Comparison of ENCODE assay signal across 22 cellular contexts in genomic region chr9:117304613-117305012, GRCh38.
"Had no signal": no experiment of that assay in that cellular context is flagged by ENCODE, and none has a peak within 500 bp of the region (broad histone marks: within the 10 kb centered on the region; RNA-seq: fewer than 3 reads in every experiment).

No MANE protein-coding gene starts in this region.

- H3K36me3 ChIP-seq: colonic mucosa, esophagus muscularis mucosa, gastroesophageal sphincter, heart right ventricle, lower lobe of right lung, prostate gland, sigmoid colon, spleen, tibial artery had no signal

- H3K4me3 ChIP-seq: colonic mucosa, esophagus muscularis mucosa, gastroesophageal sphincter, heart right ventricle, lower lobe of right lung, prostate gland, sigmoid colon, spleen, testis, tibial artery had no signal

- H3K27ac ChIP-seq: colonic mucosa, esophagus muscularis mucosa, foreskin keratinocyte, gastroesophageal sphincter, heart right ventricle, lower lobe of right lung, prostate gland, sigmoid colon, spleen, testis, tibial artery had no signal

- H3K27me3 ChIP-seq: colonic mucosa, foreskin keratinocyte, sigmoid colon, spleen, testis, tibial artery had no signal

- H3K9me3 ChIP-seq: colonic mucosa, esophagus muscularis mucosa, gastroesophageal sphincter, heart right ventricle, lower lobe of right lung, prostate gland, sigmoid colon, spleen, testis, tibial artery had no signal

- H3K4me1 ChIP-seq: colonic mucosa, esophagus muscularis mucosa, foreskin keratinocyte, gastroesophageal sphincter, heart right ventricle, lower lobe of right lung, sigmoid colon, spleen, testis, tibial artery had no signal

- DNase-seq: colonic mucosa; effector CD8-positive, alpha-beta T cell; foreskin keratinocyte; heart right ventricle; hippocampal formation; left colon; left ventricle myocardium superior; lower lobe of right lung; naive thymus-derived CD8-positive, alpha-beta T cell; nephron progenitor cell; nucleus accumbens; right cardiac atrium; sigmoid colon; spleen; stimulated activated CD4-positive, alpha-beta T cell treated with anti-CD3 and anti-CD28 coated beads, Interleukin-4, amount 100 ng/mL, for 4 hours; stimulated activated naive CD8-positive, alpha-beta T cell treated with anti-CD3 and anti-CD28 coated beads, Interleukin-15, Interleukin-2, amounts not matched to agents 100 U/mL and 50 U/mL, for 24 hours; testis; tibial artery had no signal

- ATAC-seq: foreskin keratinocyte; gastroesophageal sphincter; heart right ventricle; left colon; left ventricle myocardium superior; lower lobe of right lung; naive thymus-derived CD8-positive, alpha-beta T cell; right cardiac atrium; stimulated activated memory B cell treated with anti-CD40 and anti-IgM and Interleukin-4, amounts not matched to agents 10 μg/mL and 1 μg/mL and 100 μg/mL, for 72 hours; stimulated activated naive CD8-positive, alpha-beta T cell treated with anti-CD3 and anti-CD28 coated beads, Interleukin-15, Interleukin-2, amounts not matched to agents 100 U/mL and 50 U/mL, for 24 hours had no signal
